In genomic region chr16:85309656-85310587, GRCh38 we compare ENCODE assay signal across 1 cellular context.
TF ChIP-seq lines count a peak whose summit lies in the region.

No MANE protein-coding gene starts in this region.

TF ChIP-seq in GM12878, 131 proteins besides CTCF, POLR2A, EP300 and RAD21 (continued from another document):
- TF ChIP-seq REST (IDR thresholded peaks at IDR 0.05; ENCODE audit: low read depth, low read length) (no peak), IKZF2 (IDR thresholded peaks at IDR 0.05) (peak; percentile 15 to 22; a peak in 2 of 4 replicates), TCF3 (IDR thresholded peaks at IDR 0.05; ENCODE audit: borderline replicate concordance, insufficient read depth, low read depth, low read length) (0 out of 2 replicates have a peak, but pooled peaks have one; percentile 42), TCF12 (IDR thresholded peaks at IDR 0.05; ENCODE audit: low read depth, low read length) (peak; percentile 77; the same call in 1 of the 2 replicates), MYC (IDR thresholded peaks at IDR 0.05; ENCODE audit: insufficient read depth, insufficient read length, insufficient replicate concordance, low read length, severe bottlenecking) (no peak), IKZF1 (conservative IDR thresholded peaks at IDR 0.05) (peak; percentile 68), RUNX3 (IDR thresholded peaks at IDR 0.05; ENCODE audit: low read length) (peak; percentile 64), CHD2 (IDR thresholded peaks at IDR 0.05; ENCODE audit: borderline replicate concordance, low read depth, low read length) (no peak), ZNF384 (IDR thresholded peaks at IDR 0.05; ENCODE audit: borderline replicate concordance, low read depth, low read length) (peak; percentile 61; the same call in 1 of the 2 replicates)
